ENCODE assay signal across 28 cellular contexts in genomic region chr4:24880171-24880570, GRCh38. TPM values are rescaled to one million over a fixed set of nuclear protein-coding genes. Genes with fewer than 3 reads are reported as not detected.
"Had no signal": no experiment of that assay in that cellular context is flagged by ENCODE, and none has a peak within 500 bp of the region (broad histone marks: within the 10 kb centered on the region; RNA-seq: fewer than 3 reads in every experiment).

No MANE protein-coding gene starts in this region.

- ATAC-seq: activated CD4-positive, alpha-beta T cell treated with anti-CD3 and anti-CD28 coated beads for 36 hours; activated CD8-positive, alpha-beta memory T cell treated with anti-CD3 and anti-CD28 coated beads, Interleukin-2, amount 10 ng/mL, durations not matched to agents 7 days and 5 days; activated CD8-positive, alpha-beta T cell treated with anti-CD3 and anti-CD28 coated beads, Interleukin-2, amount 10 ng/mL, durations not matched to agents 7 days and 5 days; activated naive CD4-positive, alpha-beta T cell treated with anti-CD3 and anti-CD28 coated beads, Interleukin-2, amount 50 U/mL, for 72 hours; activated T-cell treated with anti-CD3 and anti-CD28 coated beads, Interleukin-2, amount 50 U/mL, for 72 hours; heart right ventricle; pancreas; sciatic nerve had no signal

- DNase-seq: activated CD4-positive, alpha-beta T cell treated with anti-CD3 and anti-CD28 coated beads for 36 hours; activated CD4-positive, CD25-positive, alpha-beta regulatory T cell; activated CD8-positive, alpha-beta memory T cell treated with anti-CD3 and anti-CD28 coated beads, Interleukin-2, amount 10 ng/mL, durations not matched to agents 7 days and 5 days; activated CD8-positive, alpha-beta T cell treated with anti-CD3 and anti-CD28 coated beads, Interleukin-2, amount 10 ng/mL, durations not matched to agents 7 days and 5 days; activated naive CD4-positive, alpha-beta T cell; activated T-cell treated with anti-CD3 and anti-CD28 coated beads, Interleukin-2, amount 50 U/mL, for 72 hours; cerebellar nuclear complex; colonic mucosa; effector CD8-positive, alpha-beta T cell; erythroblast; foreskin melanocyte; heart right ventricle; naive B cell; nucleus accumbens; pancreas; retina; stimulated activated CD4-positive, alpha-beta T cell treated with anti-CD3 and anti-CD28 coated beads, Interleukin-12 subunit alpha, Interleukin-12 subunit beta, amount 100 ng/mL, for 4 hours; stimulated activated CD4-positive, alpha-beta T cell treated with anti-CD3 and anti-CD28 coated beads, Interleukin-4, amount 100 ng/mL, for 1 hour; T-helper 2 cell had no signal

- H3K4me1 ChIP-seq: colonic mucosa, pancreas, prostate gland had no signal

- H3K4me3 Mint-ChIP-seq: activated CD4-positive, alpha-beta T cell treated with anti-CD3 and anti-CD28 coated beads for 36 hours; activated CD8-positive, alpha-beta memory T cell treated with anti-CD3 and anti-CD28 coated beads, Interleukin-2, amount 10 ng/mL, durations not matched to agents 7 days and 5 days; activated CD8-positive, alpha-beta T cell treated with anti-CD3 and anti-CD28 coated beads, Interleukin-2, amount 10 ng/mL, durations not matched to agents 7 days and 5 days; activated T-cell treated with anti-CD3 and anti-CD28 coated beads, Interleukin-2, amount 50 U/mL, for 72 hours; mesothelial cell of epicardium; naive B cell; stimulated activated naive CD8-positive, alpha-beta T cell treated with anti-CD3 and anti-CD28 coated beads, Interleukin-15, Interleukin-2, amounts not matched to agents 100 ng/mL and 50 ng/mL, for 24 hours; type B pancreatic cell had no signal

- H3K27ac Mint-ChIP-seq: activated CD4-positive, alpha-beta T cell treated with anti-CD3 and anti-CD28 coated beads for 36 hours; activated CD8-positive, alpha-beta memory T cell treated with anti-CD3 and anti-CD28 coated beads, Interleukin-2, amount 10 ng/mL, durations not matched to agents 7 days and 5 days; activated CD8-positive, alpha-beta T cell treated with anti-CD3 and anti-CD28 coated beads, Interleukin-2, amount 10 ng/mL, durations not matched to agents 7 days and 5 days; activated naive CD4-positive, alpha-beta T cell treated with anti-CD3 and anti-CD28 coated beads, Interleukin-2, amount 50 U/mL, for 72 hours; activated T-cell treated with anti-CD3 and anti-CD28 coated beads, Interleukin-2, amount 50 U/mL, for 72 hours; mesothelial cell of epicardium; naive B cell; stimulated activated naive CD8-positive, alpha-beta T cell treated with anti-CD3 and anti-CD28 coated beads, Interleukin-15, Interleukin-2, amounts not matched to agents 100 ng/mL and 50 ng/mL, for 24 hours; type B pancreatic cell had no signal

- H3K27ac ChIP-seq: colonic mucosa, pancreas, prostate gland, skin epidermis, thoracic aorta, vagina had no signal

- H3K9me3 ChIP-seq: colonic mucosa, heart right ventricle, pancreas, prostate gland, thoracic aorta, vagina had no signal

- H3K4me1 Mint-ChIP-seq: activated CD4-positive, alpha-beta T cell treated with anti-CD3 and anti-CD28 coated beads for 36 hours; activated CD8-positive, alpha-beta memory T cell treated with anti-CD3 and anti-CD28 coated beads, Interleukin-2, amount 10 ng/mL, durations not matched to agents 7 days and 5 days; naive B cell had no signal

- H3K27me3 ChIP-seq: colonic mucosa, heart right ventricle, pancreas, vagina had no signal

- H3K4me3 ChIP-seq: colonic mucosa, heart right ventricle, pancreas, prostate gland, skin epidermis, thoracic aorta, vagina had no signal

- H3K36me3 Mint-ChIP-seq: activated CD8-positive, alpha-beta memory T cell treated with anti-CD3 and anti-CD28 coated beads, Interleukin-2, amount 10 ng/mL, durations not matched to agents 7 days and 5 days; activated naive CD4-positive, alpha-beta T cell treated with anti-CD3 and anti-CD28 coated beads, Interleukin-2, amount 50 U/mL, for 72 hours; naive B cell; type B pancreatic cell had no signal

- H3K36me3 ChIP-seq: colonic mucosa, pancreas, prostate gland, thoracic aorta, vagina had no signal

- H3K9me3 Mint-ChIP-seq: activated naive CD4-positive, alpha-beta T cell treated with anti-CD3 and anti-CD28 coated beads, Interleukin-2, amount 50 U/mL, for 72 hours; activated T-cell treated with anti-CD3 and anti-CD28 coated beads, Interleukin-2, amount 50 U/mL, for 72 hours; mesothelial cell of epicardium; stimulated activated naive CD8-positive, alpha-beta T cell treated with anti-CD3 and anti-CD28 coated beads, Interleukin-15, Interleukin-2, amounts not matched to agents 100 ng/mL and 50 ng/mL, for 24 hours; type B pancreatic cell had no signal

- H3K27me3 Mint-ChIP-seq: activated CD4-positive, alpha-beta T cell treated with anti-CD3 and anti-CD28 coated beads for 36 hours; activated CD8-positive, alpha-beta memory T cell treated with anti-CD3 and anti-CD28 coated beads, Interleukin-2, amount 10 ng/mL, durations not matched to agents 7 days and 5 days; naive B cell; stimulated activated naive CD8-positive, alpha-beta T cell treated with anti-CD3 and anti-CD28 coated beads, Interleukin-15, Interleukin-2, amounts not matched to agents 100 ng/mL and 50 ng/mL, for 24 hours; type B pancreatic cell had no signal

RNA-seq across cellular contexts. Expression of gene CCDC149, which starts 32.7 kb away (rescaled TPM):
- total RNA-seq: activated CD8-positive, alpha-beta memory T cell treated with anti-CD3 and anti-CD28 coated beads, Interleukin-2, amount 10 ng/mL, durations not matched to agents 7 days and 5 days; activated CD8-positive, alpha-beta T cell treated with anti-CD3 and anti-CD28 coated beads, Interleukin-2, amount 10 ng/mL, durations not matched to agents 7 days and 5 days had no signal
